In genomic region chr6:104682722-104683643, GRCh38 we compare ENCODE assay signal across 1 cellular context.
TF ChIP-seq lines count a peak whose summit lies in the region.

No MANE protein-coding gene starts in this region.

TF ChIP-seq in HEK293, 187 proteins besides CTCF, POLR2A, EP300 and RAD21 (continued from another document):
- TF ChIP-seq ZNF639 (tag by site-specific recombination; IDR thresholded peaks at IDR 0.05) (no peak), ZNF416 (tag by site-specific recombination; IDR thresholded peaks at IDR 0.05) (no peak), ZBTB44 (tag by site-specific recombination; IDR thresholded peaks at IDR 0.05) (no peak), ZNF280D (tag by site-specific recombination; IDR thresholded peaks at IDR 0.05) (no peak), ZNF10 (tag by site-specific recombination; IDR thresholded peaks at IDR 0.05) (no peak), ZNF747 (tag by site-specific recombination; IDR thresholded peaks at IDR 0.05) (no peak), ZSCAN23 (tag by site-specific recombination; IDR thresholded peaks at IDR 0.05) (no peak)
TF ChIP-seq in HEK293: peak in this region for 3.
